4 cellular contexts compared by ENCODE assay signal in genomic region chr10:111039522-111039921, GRCh38.
TF ChIP-seq lines count a peak whose summit lies in the region.

No MANE protein-coding gene starts in this region.

TF ChIP-seq in SK-N-SH treated with all-trans-retinoic acid at 6 μM for 48 hours, 23 proteins besides CTCF, POLR2A, EP300 and RAD21:
- no peak for TF ChIP-seq POU6F1 (CRISPR knock-in tag; IDR thresholded peaks at IDR 0.05; ENCODE audit: borderline replicate concordance, low read depth)
- no peak for TF ChIP-seq TSHZ2 (CRISPR knock-in tag; IDR thresholded peaks at IDR 0.05)
- TF ChIP-seq GLIS3 (CRISPR knock-in tag; IDR thresholded peaks at IDR 0.05) = no peak
- no peak for TF ChIP-seq SNAI2 (CRISPR knock-in tag; IDR thresholded peaks at IDR 0.05)
- TF ChIP-seq ARNTL (CRISPR knock-in tag; IDR thresholded peaks at IDR 0.05; ENCODE audit: borderline replicate concordance, low read depth) = no peak
- peak; percentile 85 for TF ChIP-seq ZFP30 (CRISPR knock-in tag; IDR thresholded peaks at IDR 0.05)
- no peak for TF ChIP-seq ZNF565 (CRISPR knock-in tag; conservative IDR thresholded peaks at IDR 0.05; ENCODE audit: low read depth)

TF ChIP-seq in SK-N-SH, 30 proteins besides CTCF, POLR2A, EP300 and RAD21 (continues in another document):
- TF ChIP-seq USF2 (IDR thresholded peaks at IDR 0.05; ENCODE audit: borderline replicate concordance, low read depth, low read length) = no peak
- no peak for TF ChIP-seq ELF1 (IDR thresholded peaks at IDR 0.05)
- no peak for TF ChIP-seq YY1 (IDR thresholded peaks at IDR 0.05; ENCODE audit: low read depth)
- no peak for TF ChIP-seq ZBTB33 (IDR thresholded peaks at IDR 0.05; ENCODE audit: borderline replicate concordance, low read depth)
- no peak for TF ChIP-seq EZH2phosphoT487 (IDR thresholded peaks at IDR 0.05; ENCODE audit: borderline replicate concordance, low read depth)
- TF ChIP-seq FOXJ3 (CRISPR knock-in tag; IDR thresholded peaks at IDR 0.05) = no peak
- no peak for TF ChIP-seq CHD2 (IDR thresholded peaks at IDR 0.05; ENCODE audit: low read length, partially characterized antibody)
- no peak for TF ChIP-seq PBX3 (IDR thresholded peaks at IDR 0.05)
- no peak for TF ChIP-seq GABPA (IDR thresholded peaks at IDR 0.05; ENCODE audit: low read depth)
- no peak for TF ChIP-seq USF1 (IDR thresholded peaks at IDR 0.05; ENCODE audit: borderline replicate concordance, low read depth)
- TF ChIP-seq NRF1 (IDR thresholded peaks at IDR 0.05; ENCODE audit: low read depth, low read length) = no peak
- no peak for TF ChIP-seq TCF12 (IDR thresholded peaks at IDR 0.05)
- TF ChIP-seq TAF1 (IDR thresholded peaks at IDR 0.05; ENCODE audit: borderline replicate concordance, low read depth, low read length) = no peak
- TF ChIP-seq POLR2AphosphoS5 (IDR thresholded peaks at IDR 0.05; ENCODE audit: low read depth, low read length) = no peak
- no peak for TF ChIP-seq TEAD4 (IDR thresholded peaks at IDR 0.05; ENCODE audit: borderline replicate concordance, insufficient read depth)
- TF ChIP-seq SMC3 (IDR thresholded peaks at IDR 0.05; ENCODE audit: low read depth, low read length) = no peak
- no peak for TF ChIP-seq RCOR1 (IDR thresholded peaks at IDR 0.05; ENCODE audit: low read length)

TF ChIP-seq in HepG2, 621 proteins besides CTCF, POLR2A, EP300 and RAD21:
- TF ChIP-seq ZNF160 (CRISPR knock-in tag; IDR thresholded peaks at IDR 0.05) = peak; percentile 98
- TF ChIP-seq CREB3 (CRISPR knock-in tag; IDR thresholded peaks at IDR 0.05) = no peak
- no peak for TF ChIP-seq ZEB1 (IDR thresholded peaks at IDR 0.05; ENCODE audit: insufficient replicate concordance, low read depth)

TF ChIP-seq in K562, 482 proteins besides CTCF, POLR2A, EP300 and RAD21:
- TF ChIP-seq CBX3 (IDR thresholded peaks at IDR 0.05; ENCODE audit: borderline replicate concordance in 1 of 2, low read length in 2 of 2) = peak in 1 of 2 experiments; percentile 71; a peak in 2 of 3 replicates
- no peak for TF ChIP-seq KAT2B (IDR thresholded peaks at IDR 0.05; ENCODE audit: low read depth, low read length)
- TF ChIP-seq TRIM28 (IDR thresholded peaks at IDR 0.05) = peak; percentile 92
- TF ChIP-seq PATZ1 (CRISPR knock-in tag; IDR thresholded peaks at IDR 0.05; ENCODE audit: borderline replicate concordance) = no peak
- no peak for TF ChIP-seq ZNF217 (CRISPR knock-in tag; IDR thresholded peaks at IDR 0.05)
- no peak for TF ChIP-seq ZKSCAN8 (CRISPR knock-in tag; IDR thresholded peaks at IDR 0.05)
TF ChIP-seq in K562: peak in this region for 2.
